Comparison of ENCODE assay signal across 19 cellular contexts in genomic region chr7:71507665-71508064, GRCh38.
A peak's percentile ranks its signal among the peaks of the same experiment; 100 is the strongest.
DNase-seq lines count a peak whose midpoint lies in the region; ATAC-seq and TF ChIP-seq lines count a peak whose summit lies in the region.
"Had no signal": no experiment of that assay in that cellular context is flagged by ENCODE, and none has a peak within 500 bp of the region (broad histone marks: within the 10 kb centered on the region; RNA-seq: fewer than 3 reads in every experiment).

No MANE protein-coding gene starts in this region.

- ATAC-seq in HG02759 (IDR thresholded peaks at IDR 0.05; ENCODE audit: unreplicated experiment) = no peak
- ATAC-seq: A549, HCT116, Right ventricle myocardium inferior had no signal

- no peak overlapping the region for H3K18ac ChIP-seq in H9 (ENCODE audit: insufficient read length, low read depth, low read length)

- no peak overlapping the region for H2BK20ac ChIP-seq in H9 (ENCODE audit: low read depth, low read length, poor library complexity, severe bottlenecking)

- H4K91ac ChIP-seq in H9 (ENCODE audit: insufficient read length, low read depth, low read length) = no peak overlapping the region

- no peak overlapping the region for H2BK5ac ChIP-seq in H9 (ENCODE audit: insufficient read length, low read length)

- H3K4me1 Mint-ChIP-seq in H9 = peaks cover 26 to 32% of the 10 kb centered on the region in 2 experiments
- peaks cover 18% of the 10 kb centered on the region for H3K4me1 Mint-ChIP-seq in glutamatergic neuron (ENCODE audit: low read depth, unreplicated experiment)
- H3K4me1 Mint-ChIP-seq: B cell had no signal

- no peak overlapping the region for H3K4ac ChIP-seq in H9 (ENCODE audit: low read depth, low read length)

- H3K23me2 ChIP-seq in H9 (ENCODE audit: insufficient read length, low read depth, low read length, poor library complexity, severe bottlenecking) = no peaks in the 10 kb centered on the region

- H3K4me3 ChIP-seq in WERI-Rb-1 (ENCODE audit: low read depth, low read length) = peak overlapping the region; percentile 6
- H3K4me3 ChIP-seq: A549, GM23248 had no signal

- no peaks in the 10 kb centered on the region for H3K27me3 Mint-ChIP-seq in H9 (ENCODE audit: low read depth)
- no peaks in the 10 kb centered on the region for H3K27me3 Mint-ChIP-seq in glutamatergic neuron (ENCODE audit: unreplicated experiment)
- H3K27me3 Mint-ChIP-seq: B cell had no signal

- no peaks in the 10 kb centered on the region for H3K36me3 ChIP-seq in WERI-Rb-1

- H3K9me3 ChIP-seq in H9 (ENCODE audit: control insufficient read depth, low read depth, low read length) (no peaks in the 10 kb centered on the region), WERI-Rb-1 (ENCODE audit: severe bottlenecking) (no peaks in the 10 kb centered on the region)
- H3K9me3 ChIP-seq: A549 had no signal

- H3K27ac ChIP-seq in H9 (ENCODE audit: insufficient read length, low read depth, low read length) (no peak overlapping the region), WERI-Rb-1 (no peak overlapping the region)
- H3K27ac ChIP-seq: A549, GM23248 had no signal

- H2BK12ac ChIP-seq in H9 (ENCODE audit: insufficient read length, low read depth, low read length) = no peak overlapping the region

- H4K20me1 ChIP-seq in H9 (ENCODE audit: control insufficient read depth, insufficient read depth, insufficient read length) = no peaks in the 10 kb centered on the region

- no peak overlapping the region for H3K56ac ChIP-seq in H9 (ENCODE audit: insufficient read length, low read depth, low read length)

- H3K4me3 Mint-ChIP-seq in H9 (no peak overlapping the region), glutamatergic neuron (ENCODE audit: unreplicated experiment) (no peak overlapping the region)
- H3K4me3 Mint-ChIP-seq: B cell had no signal

- no peak overlapping the region for H2BK15ac ChIP-seq in H9 (ENCODE audit: low read depth, low read length)

- H3K27me3 ChIP-seq in H9 (ENCODE audit: insufficient read depth, low read length) = no peaks in the 10 kb centered on the region
- H3K27me3 ChIP-seq in WERI-Rb-1 (ENCODE audit: insufficient read depth, low read depth, severe bottlenecking) = peaks cover 4% of the 10 kb centered on the region

- no peak for DNase-seq in H9
- peak; percentile 52 for DNase-seq in WERI-Rb-1
- no peak for DNase-seq in glutamatergic neuron
- DNase-seq in retina = peak; percentile 35
- DNase-seq in C1 segment of cervical spinal cord (lab: John Stamatoyannopoulos, UW) = no peak
- no peak for DNase-seq in midbrain (lab: John Stamatoyannopoulos, UW)
- DNase-seq: DMS79 treated with DMSO at 0.1 percent for 48 hours, GM23248, KG1, NCI-H146, NCI-H226, NCI-H524, NCI-H774, SW 1271 had no signal

- no peaks in the 10 kb centered on the region for H3K79me2 ChIP-seq in H9 (ENCODE audit: insufficient read depth, low read length)

- H3K36me3 Mint-ChIP-seq in H9 (ENCODE audit: insufficient read depth in 1 of 3, low read depth in 3 of 3) (peaks cover 6 to 33% (median 13%) of the 10 kb centered on the region in 3 experiments; a peak in 6 of 7 replicates), glutamatergic neuron (ENCODE audit: unreplicated experiment) (no peaks in the 10 kb centered on the region)

- H3K9ac ChIP-seq in H9 (ENCODE audit: extremely low read depth, insufficient read length, low read length) = no peak overlapping the region
- H3K9ac ChIP-seq: GM23248 had no signal

- H3T11ph ChIP-seq in H9 (ENCODE audit: low read length) = no peak overlapping the region

- TF ChIP-seq CTCF in H9 (conservative IDR thresholded peaks at IDR 0.05) = no peak
- no peak for TF ChIP-seq CTCF in WERI-Rb-1 (IDR thresholded peaks at IDR 0.05; ENCODE audit: low read depth, low read length)
- no peak for TF ChIP-seq CTCF in glutamatergic neuron (IDR thresholded peaks at IDR 0.05; ENCODE audit: partially characterized antibody, unreplicated experiment)

- no peak overlapping the region for H3K23ac ChIP-seq in H9 (ENCODE audit: insufficient read length, low read depth, low read length)

- H2BK120ac ChIP-seq in H9 (ENCODE audit: low read depth, low read length, poor library complexity, severe bottlenecking) = no peak overlapping the region

- no peak overlapping the region for H3K14ac ChIP-seq in H9 (ENCODE audit: insufficient read depth, low read length)

- H2AFZ ChIP-seq in H9 (ENCODE audit: low read length) = no peak overlapping the region
- H2AFZ ChIP-seq: GM23248 had no signal

- WGBS in H9 (ENCODE audit: extremely low coverage, insufficient read length, low lambda C conversion rate) = no CpG with 5 or more reads among the region's 4 CpGs

- no peak overlapping the region for H3K4me2 ChIP-seq in H9 (ENCODE audit: insufficient read depth, insufficient read length, low read length)
- H3K4me2 ChIP-seq: A549 had no signal

- no peak overlapping the region for H4K8ac ChIP-seq in H9 (replicated peaks; ENCODE audit: insufficient read length, low read depth, low read length)

- peaks cover 3% of the 10 kb centered on the region; the same call in 1 of the 2 replicates for H3K4me1 ChIP-seq in H9 (ENCODE audit: insufficient read depth, low read length)
- H3K4me1 ChIP-seq: A549 had no signal

- H3K27ac Mint-ChIP-seq in H9 = peak overlapping the region; percentile 88 to 91 (median 89); a peak in 6 of 7 replicates
- peak overlapping the region; percentile 59 for H3K27ac Mint-ChIP-seq in glutamatergic neuron (ENCODE audit: unreplicated experiment)
- H3K27ac Mint-ChIP-seq: B cell had no signal

- no peak overlapping the region for H2AK5ac ChIP-seq in H9 (ENCODE audit: insufficient read length, low read length)

- H4K5ac ChIP-seq in H9 (ENCODE audit: insufficient read length, low read depth, low read length) = no peak overlapping the region

- H3K9me3 Mint-ChIP-seq in H9 = no peaks in the 10 kb centered on the region; a peak in 1 of 5 replicates
- peaks cover 2% of the 10 kb centered on the region for H3K9me3 Mint-ChIP-seq in glutamatergic neuron (ENCODE audit: unreplicated experiment)

- no peaks in the 10 kb centered on the region for H3K79me1 ChIP-seq in H9 (ENCODE audit: insufficient read depth, low read depth, low read length, poor library complexity, severe bottlenecking)

Comparison
In these comparisons a context has a peak if more than half of its experiments do, and no peak if none do; other contexts are left out.
1. DNase-seq: peak in WERI-Rb-1 (single experiment) and retina (single experiment); none in H9 (single experiment), glutamatergic neuron (single experiment), C1 segment of cervical spinal cord (0 of 14) and midbrain (single experiment).